In the genomic region with DNA sequence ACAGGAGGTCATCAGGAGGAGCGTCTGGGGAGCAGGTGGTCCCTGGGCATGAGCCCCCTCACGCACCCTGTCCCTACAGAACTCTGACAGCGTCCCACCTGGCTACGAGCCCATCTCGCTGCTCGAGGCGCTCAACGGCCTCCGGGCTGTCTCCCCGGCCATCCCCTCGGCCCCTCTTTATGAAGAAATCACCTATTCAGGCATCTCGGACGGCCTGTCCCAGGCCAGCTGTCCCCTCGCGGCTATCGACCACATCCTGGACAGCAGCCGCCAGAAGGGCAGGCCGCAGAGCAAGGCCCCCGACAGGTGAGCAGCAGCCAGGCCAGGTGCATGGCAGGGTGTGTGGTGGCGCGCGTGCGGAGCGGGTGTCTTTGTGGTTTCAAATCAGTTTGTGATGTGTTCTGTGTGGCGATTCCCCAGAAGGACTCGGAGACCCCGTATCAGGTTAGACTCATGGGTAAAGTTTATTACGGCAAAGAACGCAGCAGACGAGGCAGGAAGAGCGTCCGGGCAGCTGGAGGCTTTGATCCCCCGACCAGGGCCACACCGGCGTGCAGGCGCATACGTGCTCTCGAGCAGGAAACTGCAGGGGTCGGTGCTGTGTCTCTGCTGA, we compare ENCODE assay signal across 18 cellular contexts. TPM values are rescaled to one million over a fixed set of nuclear protein-coding genes. Genes with fewer than 3 reads are reported as not detected.
DNase-seq lines count a peak whose midpoint lies in the region; ATAC-seq and TF ChIP-seq lines count a peak whose summit lies in the region.
"Had no signal": no experiment of that assay in that cellular context is flagged by ENCODE, and none has a peak within 500 bp of the region (broad histone marks: within the 10 kb centered on the region; RNA-seq: fewer than 3 reads in every experiment).

No MANE protein-coding gene starts in this region.

- H3K9me3 ChIP-seq in neutrophil = no peaks in the 10 kb centered on the region
- H3K9me3 ChIP-seq: A549 had no signal

- ATAC-seq in central memory CD8-positive, alpha-beta T cell (replicated peaks; ENCODE audit: extremely low read depth, poor library complexity, severe bottlenecking) = no peak
- ATAC-seq in HG03045 (IDR thresholded peaks at IDR 0.05; ENCODE audit: unreplicated experiment) = no peak
- ATAC-seq: HCT116; stimulated activated effector memory CD8-positive, alpha-beta T cell treated with anti-CD3 and anti-CD28 coated beads, Interleukin-12 subunit alpha, Interleukin-12 subunit beta, amount 100 ng/mL, for 72 hours had no signal

- H3K36me3 Mint-ChIP-seq in activated CD4-positive, alpha-beta T cell treated with anti-CD3 and anti-CD28 coated beads, Interleukin-2, amount 10 ng/mL, durations not matched to agents 7 days and 5 days (ENCODE audit: low read depth) = peaks cover 28% of the 10 kb centered on the region
- peaks cover 10% of the 10 kb centered on the region for H3K36me3 Mint-ChIP-seq in central memory CD8-positive, alpha-beta T cell (ENCODE audit: insufficient read depth)

- H3K4me3 ChIP-seq in LNCaP clone FGC (ENCODE audit: low read depth, low read length) = peak overlapping the region; percentile 75
- no peak overlapping the region for H3K4me3 ChIP-seq in neutrophil (ENCODE audit: low read depth in 1 of 2, low read length in 1 of 2)
- H3K4me3 ChIP-seq: A549 had no signal

- peaks cover 28% of the 10 kb centered on the region for H3K4me1 Mint-ChIP-seq in activated CD4-positive, alpha-beta T cell treated with anti-CD3 and anti-CD28 coated beads, Interleukin-2, amount 10 ng/mL, durations not matched to agents 7 days and 5 days
- H3K4me1 Mint-ChIP-seq in central memory CD8-positive, alpha-beta T cell = peaks cover 14% of the 10 kb centered on the region

- peaks cover 29 to 32% of the 10 kb centered on the region in 2 experiments for H3K4me1 ChIP-seq in neutrophil (ENCODE audit: control insufficient read depth in 1 of 2, insufficient read depth in 1 of 2, low read depth in 1 of 2, low read length in 1 of 2)
- H3K4me1 ChIP-seq: A549 had no signal

- TF ChIP-seq CTCF in LNCaP clone FGC (IDR thresholded peaks at IDR 0.05; ENCODE audit: control insufficient read depth, extremely low read depth, insufficient read depth) (no peak), neutrophil (IDR thresholded peaks at IDR 0.05) (no peak)

- POLR2A ChIA-PET in activated CD4-positive, alpha-beta T cell treated with anti-CD3 and anti-CD28 coated beads, Interleukin-2, amount 10 ng/mL, durations not matched to agents 7 days and 5 days (lab: Charles Lee) = no interaction called here

- no peaks in the 10 kb centered on the region for H3K27me3 Mint-ChIP-seq in activated CD4-positive, alpha-beta T cell treated with anti-CD3 and anti-CD28 coated beads, Interleukin-2, amount 10 ng/mL, durations not matched to agents 7 days and 5 days
- H3K27me3 Mint-ChIP-seq in central memory CD8-positive, alpha-beta T cell = no peaks in the 10 kb centered on the region
- H3K27me3 Mint-ChIP-seq: naive B cell had no signal

- H3K27ac Mint-ChIP-seq in activated CD4-positive, alpha-beta T cell treated with anti-CD3 and anti-CD28 coated beads, Interleukin-2, amount 10 ng/mL, durations not matched to agents 7 days and 5 days = peak overlapping the region; percentile 71
- H3K27ac Mint-ChIP-seq in central memory CD8-positive, alpha-beta T cell (ENCODE audit: low read depth) = peak overlapping the region; percentile 67

- H3K4me3 Mint-ChIP-seq in activated CD4-positive, alpha-beta T cell treated with anti-CD3 and anti-CD28 coated beads, Interleukin-2, amount 10 ng/mL, durations not matched to agents 7 days and 5 days = no peak overlapping the region
- H3K4me3 Mint-ChIP-seq in central memory CD8-positive, alpha-beta T cell = no peak overlapping the region
- H3K4me3 Mint-ChIP-seq: naive B cell; stimulated activated effector memory CD8-positive, alpha-beta T cell treated with anti-CD3 and anti-CD28 coated beads, Interleukin-12 subunit alpha, Interleukin-12 subunit beta, amount 100 ng/mL, for 72 hours had no signal

- H3K36me3 ChIP-seq in neutrophil = peaks cover 89% of the 10 kb centered on the region

- no peak for DNase-seq in activated CD4-positive, alpha-beta T cell treated with anti-CD3 and anti-CD28 coated beads, Interleukin-2, amount 10 ng/mL, durations not matched to agents 7 days and 5 days
- no peak for DNase-seq in activated CD4-positive, alpha-beta T cell treated with anti-CD3 and anti-CD28 coated beads for 48 hours
- DNase-seq in LNCaP clone FGC (ENCODE audit: low read depth) (no peak), GDM1 (lab: John Stamatoyannopoulos, UW) (no peak), SIG-M5 treated with dmso at 0.1 percent for 504 hours (lab: John Stamatoyannopoulos, UW; ENCODE audit: unreplicated experiment) (no peak)
- DNase-seq in central memory CD8-positive, alpha-beta T cell (ENCODE audit: low spot score in 2 of 2) = no peak
- DNase-seq: DMS153, KG1, naive B cell, NCI-H2081, NCI-H510A, T-helper 1 cell, trophoblast cell had no signal

- CTCF ChIA-PET in activated CD4-positive, alpha-beta T cell treated with anti-CD3 and anti-CD28 coated beads, Interleukin-2, amount 10 ng/mL, durations not matched to agents 7 days and 5 days (lab: Charles Lee) = interaction anchor here (0.6 to 1.7 kb wide), 3 partner anchors 21 to 174 kb away, joined by 4 to 8 read pairs (median 4); no protein-coding TSS in a partner anchor

- H3K27me3 ChIP-seq in neutrophil = no peaks in the 10 kb centered on the region

- H3K27ac ChIP-seq in neutrophil = peak overlapping the region; percentile 95
- H3K27ac ChIP-seq: A549 had no signal

- no peaks in the 10 kb centered on the region for H3K9me3 Mint-ChIP-seq in activated CD4-positive, alpha-beta T cell treated with anti-CD3 and anti-CD28 coated beads, Interleukin-2, amount 10 ng/mL, durations not matched to agents 7 days and 5 days
- no peaks in the 10 kb centered on the region for H3K9me3 Mint-ChIP-seq in central memory CD8-positive, alpha-beta T cell
- H3K9me3 Mint-ChIP-seq: naive B cell; stimulated activated effector memory CD8-positive, alpha-beta T cell treated with anti-CD3 and anti-CD28 coated beads, Interleukin-12 subunit alpha, Interleukin-12 subunit beta, amount 100 ng/mL, for 72 hours had no signal

RNA-seq across cellular contexts. Expression of gene NUDT16L1, which starts 11.8 kb away (rescaled TPM):
- total RNA-seq in activated CD4-positive, alpha-beta T cell treated with anti-CD3 and anti-CD28 coated beads, Interleukin-2, amount 10 ng/mL, durations not matched to agents 7 days and 5 days = 10 to 100 TPM; 32.3 to 35.5 TPM

RNA-seq across cellular contexts. Expression of gene ANKS3, which starts 52.5 kb away (rescaled TPM):
- 10 to 100 TPM; 12.4 to 16.7 TPM for total RNA-seq in activated CD4-positive, alpha-beta T cell treated with anti-CD3 and anti-CD28 coated beads, Interleukin-2, amount 10 ng/mL, durations not matched to agents 7 days and 5 days

RNA-seq across cellular contexts. Expression of gene DNAAF8, which starts 52.8 kb away (rescaled TPM):
- total RNA-seq in activated CD4-positive, alpha-beta T cell treated with anti-CD3 and anti-CD28 coated beads, Interleukin-2, amount 10 ng/mL, durations not matched to agents 7 days and 5 days = under 1 TPM; 0.21 to 0.40 TPM

RNA-seq across cellular contexts. Expression of gene MGRN1, which starts 57.0 kb away (rescaled TPM):
- total RNA-seq in activated CD4-positive, alpha-beta T cell treated with anti-CD3 and anti-CD28 coated beads, Interleukin-2, amount 10 ng/mL, durations not matched to agents 7 days and 5 days = 10 to 100 TPM; 74.4 to 79.5 TPM
